ENCODE assay signal across 8 cellular contexts in the genomic region with DNA sequence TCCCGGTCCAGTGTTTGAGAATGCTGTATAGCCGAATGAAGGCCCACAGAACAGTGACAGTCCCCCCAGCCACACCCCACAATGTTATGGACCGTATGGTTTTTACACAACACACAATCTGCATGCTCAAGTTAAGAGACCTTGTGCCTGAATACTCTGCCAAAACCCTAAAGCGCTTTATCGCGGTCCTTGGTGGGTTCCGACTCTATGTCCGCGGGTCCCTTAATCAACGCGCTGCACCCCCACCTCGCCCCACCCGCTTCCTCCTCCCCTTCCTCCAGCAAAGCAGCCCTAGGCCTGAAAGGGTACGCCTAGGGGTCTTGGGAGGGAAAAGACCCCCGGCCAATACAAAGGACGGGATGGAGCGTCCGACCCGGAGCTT. TPM values are rescaled to one million over a fixed set of nuclear protein-coding genes. Genes with fewer than 3 reads are reported as not detected.
A peak's percentile ranks its signal among the peaks of the same experiment; 100 is the strongest.
DNase-seq lines count a peak whose midpoint lies in the region; ATAC-seq and TF ChIP-seq lines count a peak whose summit lies in the region.

No MANE protein-coding gene starts in this region.

- intact Hi-C loops in Right ventricle myocardium superior (cut with DNase I) (no loop called here), prostate gland (cut with DNase I) (no loop called here)

- DNase-seq in Daoy (ENCODE audit: low read depth), result peak; percentile 15
- peak; percentile 58 for DNase-seq in GM23248
- DNase-seq in NCI-H2227 (lab: John Stamatoyannopoulos, UW; ENCODE audit: unreplicated experiment), result peak; percentile 46
- peak; percentile 33 for DNase-seq in activated gamma-delta T cell treated with anti-CD3 and anti-CD28 coated beads, Interleukin-2, amount 50 U/mL, for 16 hours (ENCODE audit: low read depth)
- DNase-seq in Right ventricle myocardium superior, result no peak
- DNase-seq in prostate gland (ENCODE audit: low spot score), result peak; percentile 21

- peaks cover 72% of the 10 kb centered on the region for H3F3A ChIP-seq in GM23248 (ENCODE audit: insufficient read depth)

- H3K9ac ChIP-seq in GM23248, result peak overlapping the region; percentile 95

- H3K4me3 ChIP-seq in GM23248 (peak overlapping the region; percentile 89), prostate gland (peak overlapping the region; percentile 71 to 88)

- no peak for TF ChIP-seq CTCF in prostate gland (IDR thresholded peaks at IDR 0.05)

- ATAC-seq in Right ventricle myocardium superior (ENCODE audit: poor library complexity), result peak; percentile 45
- no peak for ATAC-seq in HG02973 (IDR thresholded peaks at IDR 0.05; ENCODE audit: unreplicated experiment)
- ATAC-seq in GM18519 (IDR thresholded peaks at IDR 0.05; ENCODE audit: low FRiP score, unreplicated experiment), result no peak

- H3K9me3 ChIP-seq in GM23248 (ENCODE audit: low read depth) (no peaks in the 10 kb centered on the region), prostate gland (no peaks in the 10 kb centered on the region)

- peaks cover 55% of the 10 kb centered on the region for H3K79me2 ChIP-seq in GM23248 (ENCODE audit: insufficient read depth)

- peaks cover 7% of the 10 kb centered on the region; the same call in 1 of the 2 replicates for H4K20me1 ChIP-seq in GM23248 (ENCODE audit: insufficient read depth)

- H3K36me3 ChIP-seq in GM23248 (ENCODE audit: low read depth) (peaks cover 45% of the 10 kb centered on the region), prostate gland (no peaks in the 10 kb centered on the region)

- no peak for TF ChIP-seq POLR2A in prostate gland (IDR thresholded peaks at IDR 0.05)

- peak overlapping the region; percentile 100 for H3K4me2 ChIP-seq in GM23248 (ENCODE audit: unreplicated experiment)

- 1 to 3% methylated on average over 6 to 18 of the region's 19 CpGs for WGBS in GM23248 (ENCODE audit: low coverage in 1 of 2, low lambda C conversion rate in 2 of 2, missing lambda C conversion rate in 2 of 2), 2 experiments
- WGBS in prostate gland, result 2% methylated on average over 19 of the region's 19 CpGs

- in situ Hi-C loops in GM23248 (cut with MboI), result loop anchor here (5.0 kb wide), 1 partner anchor 42 kb away; no protein-coding TSS in a partner anchor

- H3K27ac ChIP-seq in GM23248, result peak overlapping the region; percentile 82
- H3K27ac ChIP-seq in prostate gland, result peak overlapping the region; percentile 89 to 90

- no peaks in the 10 kb centered on the region for H3K9me2 ChIP-seq in GM23248 (ENCODE audit: insufficient read depth)

- H2AFZ ChIP-seq in GM23248, result peak overlapping the region; percentile 10; the same call in 1 of the 2 replicates

- no peaks in the 10 kb centered on the region for H3K27me3 ChIP-seq in GM23248 (replicated peaks; ENCODE audit: insufficient read depth)
- H3K27me3 ChIP-seq in prostate gland (replicated peaks; ENCODE audit: insufficient read depth), result no peaks in the 10 kb centered on the region

- peaks cover 39% of the 10 kb centered on the region; the same call in 1 of the 2 replicates for H3K4me1 ChIP-seq in GM23248 (ENCODE audit: insufficient read depth)
- H3K4me1 ChIP-seq in prostate gland (replicated peaks), result no peaks in the 10 kb centered on the region

RNA-seq across cellular contexts. Expression of gene COPB1, which starts 0.4 kb away (rescaled TPM):
- 224 and 254 TPM in 2 replicates for total RNA-seq in Daoy (2014; rRNA removed; shearing (Covaris generic))
- 302 and 366 TPM in 2 replicates for total RNA-seq in GM23248 (2014; rRNA removed; shearing (Covaris generic))
- 192 and 199 TPM in 2 replicates for polyA plus RNA-seq in GM23248 (2016; fragmentation: Nextera tagmentation; extraction: Ambion mirVana)
- total RNA-seq in Right ventricle myocardium superior (39.1 TPM), prostate gland (100 to 1,000 TPM in 1 of 2 donors, 10 to 100 TPM in 1; 77.7 to 145 TPM)

RNA-seq across cellular contexts. Expression of gene PSMA1, which starts 21.0 kb away (rescaled TPM):
- 309 and 344 TPM in 2 replicates for total RNA-seq in Daoy (2014; rRNA removed; shearing (Covaris generic))
- 159 and 175 TPM in 2 replicates for total RNA-seq in GM23248 (2014; rRNA removed; shearing (Covaris generic))
- 285 and 303 TPM in 2 replicates for polyA plus RNA-seq in GM23248 (2016; fragmentation: Nextera tagmentation; extraction: Ambion mirVana)
- total RNA-seq in Right ventricle myocardium superior (110 TPM), prostate gland (100 to 1,000 TPM in 1 of 2 donors, 10 to 100 TPM in 1; 68.7 to 135 TPM)
